Comparison of ENCODE assay signal across 21 cellular contexts in genomic region chr20:5524886-5525285, GRCh38.
A peak's percentile ranks its signal among the peaks of the same experiment; 100 is the strongest.
DNase-seq lines count a peak whose midpoint lies in the region; ATAC-seq, FAIRE-seq and TF ChIP-seq lines count a peak whose summit lies in the region.
"Had no signal": no experiment of that assay in that cellular context is flagged by ENCODE, and none has a peak within 500 bp of the region (broad histone marks: within the 10 kb centered on the region; RNA-seq: fewer than 3 reads in every experiment).

No MANE protein-coding gene starts in this region.

- ATAC-seq in K562, result no peak
- ATAC-seq in activated naive CD8-positive, alpha-beta T cell treated with anti-CD3 and anti-CD28 coated beads, Interleukin-2, amount 50 U/mL, for 24 hours, result no peak
- ATAC-seq: Right ventricle myocardium inferior; stimulated activated naive CD8-positive, alpha-beta T cell treated with anti-CD3 and anti-CD28 coated beads, Interleukin-15, amount 100 ng/mL, for 72 hours had no signal

- H3K36me3 Mint-ChIP-seq in activated naive CD8-positive, alpha-beta T cell treated with anti-CD3 and anti-CD28 coated beads, Interleukin-2, amount 50 U/mL, for 24 hours (ENCODE audit: low read depth), result no peaks in the 10 kb centered on the region
- H3K36me3 Mint-ChIP-seq: type B pancreatic cell had no signal

- TF ChIP-seq CTCF in K562 (IDR thresholded peaks at IDR 0.05 in 2 of 3, conservative IDR thresholded peaks at IDR 0.05 in 1 of 3; ENCODE audit: insufficient read depth in 2 of 3, low read depth in 1 of 3, low read length in 3 of 3), result no peak

- H3K27ac Mint-ChIP-seq in activated naive CD8-positive, alpha-beta T cell treated with anti-CD3 and anti-CD28 coated beads, Interleukin-2, amount 50 U/mL, for 24 hours, result no peak overlapping the region
- H3K27ac Mint-ChIP-seq: activated T-helper 2 cell treated with anti-CD3 and anti-CD28 coated beads, Interferon-gamma antibody, Interleukin-2, Interleukin-4, amounts not matched to agents 10 μg/mL and 5 μg/mL and 100 μg/mL, durations not matched to agents 14 hours and 24 hours and 36 hours; type B pancreatic cell had no signal

- BruUV-seq in K562 (replicated peaks; lab: Mats Ljungman, UMichigan), result no TSS peak

- H3K4me3 Mint-ChIP-seq in activated naive CD8-positive, alpha-beta T cell treated with anti-CD3 and anti-CD28 coated beads, Interleukin-2, amount 50 U/mL, for 24 hours, result no peak overlapping the region
- H3K4me3 Mint-ChIP-seq: IgD-negative memory B cell; stimulated activated naive CD8-positive, alpha-beta T cell treated with anti-CD3 and anti-CD28 coated beads, Interleukin-15, amount 100 ng/mL, for 72 hours; type B pancreatic cell had no signal

- DNase-seq in Kasumi-1 (lab: John Stamatoyannopoulos, UW) (peak; percentile 64 to 77), NOMO-1 treated with DMSO at 0.1 percent for 48 hours (lab: John Stamatoyannopoulos, UW; ENCODE audit: unreplicated experiment) (peak; percentile 88), K562 (ENCODE audit: extremely low read depth in 1 of 4, low spot score in 3 of 4) (no peak), posterior cingulate gyrus (no peak)
- DNase-seq in activated naive CD8-positive, alpha-beta T cell treated with anti-CD3 and anti-CD28 coated beads, Interleukin-2, amount 50 U/mL, for 24 hours, result no peak
- DNase-seq in activated CD4-positive, alpha-beta T cell treated with anti-CD3 and anti-CD28 coated beads, Interleukin-2, amount 50 U/mL, for 48 hours, result no peak
- DNase-seq in activated naive CD4-positive, alpha-beta T cell treated with Interleukin-2 at 50 U/mL for 16 hours, result no peak
- DNase-seq: activated CD4-positive, CD25-positive, alpha-beta regulatory T cell treated with anti-CD3 and anti-CD28 coated beads, Interleukin-2, amount 50 U/mL, for 72 hours; EL; left ventricle myocardium inferior; NCI-H1092 treated with DMSO at 0.1 percent for 48 hours; sigmoid colon; stimulated activated CD4-positive, alpha-beta T cell treated with anti-CD3 and anti-CD28 coated beads, Interleukin-1b, Interleukin-23, amount 100 ng/mL, for 48 hours; stimulated activated naive CD8-positive, alpha-beta T cell treated with anti-CD3 and anti-CD28 coated beads, Interleukin-15, amount 100 ng/mL, for 72 hours had no signal

- H3K27me3 ChIP-seq in BLaER1 (no peaks in the 10 kb centered on the region), K562 (ENCODE audit: control insufficient read depth in 2 of 2, insufficient read depth in 2 of 2, low read length in 2 of 2) (peaks cover 0 to 17% of the 10 kb centered on the region in 2 experiments; a peak in 2 of 5 replicates)
- H3K27me3 ChIP-seq: cardiac muscle cell, sigmoid colon had no signal

- H3K4me1 ChIP-seq in BLaER1, result peaks cover 20% of the 10 kb centered on the region
- H3K4me1 ChIP-seq in K562 (replicated peaks in 1 of 2; ENCODE audit: control insufficient read depth in 2 of 2, insufficient read depth in 2 of 2, low read length in 2 of 2), result peaks cover 2 to 3% of the 10 kb centered on the region in 2 experiments; a peak in 2 of 5 replicates

- no peaks in the 10 kb centered on the region for H3K27me3 Mint-ChIP-seq in activated naive CD8-positive, alpha-beta T cell treated with anti-CD3 and anti-CD28 coated beads, Interleukin-2, amount 50 U/mL, for 24 hours
- H3K27me3 Mint-ChIP-seq: IgD-negative memory B cell; stimulated activated naive CD8-positive, alpha-beta T cell treated with anti-CD3 and anti-CD28 coated beads, Interleukin-15, amount 100 ng/mL, for 72 hours had no signal

- no peak for TF ChIP-seq POLR2A in K562 (conservative IDR thresholded peaks at IDR 0.05)

- intact Hi-C loops in K562 (cut with micrococcal nuclease), result no loop called here
- intact Hi-C loops in posterior cingulate gyrus (cut with DNase I), result loop anchor here (10.0 kb wide), 1 partner anchor 410 kb away; no protein-coding TSS in a partner anchor

- WGBS in K562 (ENCODE audit: insufficient coverage, low coverage, missing lambda C conversion rate), result 3% methylated on average over 4 of the region's 4 CpGs

- H3K9me3 ChIP-seq in BLaER1 (peaks cover 16% of the 10 kb centered on the region; the same call in 1 of the 2 replicates), K562 (replicated peaks; ENCODE audit: control insufficient read depth, insufficient read depth, low read depth, low read length) (no peaks in the 10 kb centered on the region)
- H3K9me3 ChIP-seq: left ventricle myocardium inferior had no signal

- H3K4me2 ChIP-seq in BLaER1 (peak overlapping the region; percentile 24; the same call in 1 of the 2 replicates), K562 (ENCODE audit: insufficient read depth, low read length) (no peak overlapping the region)

- TF ChIP-seq EP300 in K562 (IDR thresholded peaks at IDR 0.05; ENCODE audit: low read length), result no peak

- no peaks in the 10 kb centered on the region for H3K9me1 ChIP-seq in K562 (ENCODE audit: control insufficient read depth, insufficient read depth, low read length)

- CTCF ChIA-PET in K562 (lab: Yijun Ruan, JAX; ENCODE audit: low intra/inter-chr PET ratio), result interaction anchor here (0.6 kb wide), 1 partner anchor 552 kb away, joined by 3 read pairs; no protein-coding TSS in a partner anchor

- H3K9me3 Mint-ChIP-seq in activated naive CD8-positive, alpha-beta T cell treated with anti-CD3 and anti-CD28 coated beads, Interleukin-2, amount 50 U/mL, for 24 hours, result no peaks in the 10 kb centered on the region
- H3K9me3 Mint-ChIP-seq: activated T-helper 2 cell treated with anti-CD3 and anti-CD28 coated beads, Interferon-gamma antibody, Interleukin-2, Interleukin-4, amounts not matched to agents 10 μg/mL and 5 μg/mL and 100 μg/mL, durations not matched to agents 14 hours and 24 hours and 36 hours; IgD-negative memory B cell; stimulated activated naive CD8-positive, alpha-beta T cell treated with anti-CD3 and anti-CD28 coated beads, Interleukin-15, amount 100 ng/mL, for 72 hours had no signal

- peaks cover 11% of the 10 kb centered on the region for H3K36me3 ChIP-seq in BLaER1
- H3K36me3 ChIP-seq in K562 (ENCODE audit: control insufficient read depth, insufficient read depth, low read length), result no peaks in the 10 kb centered on the region
- H3K36me3 ChIP-seq: cardiac muscle cell, left ventricle myocardium inferior, sigmoid colon had no signal

- in situ Hi-C loops in K562 (cut with MboI), result loop anchor here (5.0 kb wide), 1 partner anchor 407 kb away; no protein-coding TSS in a partner anchor

- H3K79me2 ChIP-seq in K562 (ENCODE audit: control insufficient read depth, insufficient read depth, low read length), result no peaks in the 10 kb centered on the region

- no peak overlapping the region for H3K27ac ChIP-seq in BLaER1
- H3K27ac ChIP-seq in K562 (ENCODE audit: extremely low read depth, low read depth, low read length), result no peak overlapping the region
- H3K27ac ChIP-seq: cardiac muscle cell, left ventricle myocardium inferior, sigmoid colon had no signal

- no peak for FAIRE-seq in K562 (lab: Jason Lieb, UNC)
- FAIRE-seq: GM19239 had no signal

- H3K9ac ChIP-seq in BLaER1, result no peak overlapping the region
- H3K9ac ChIP-seq in K562 (ENCODE audit: insufficient read depth in 1 of 2, low read depth in 2 of 2, low read length in 2 of 2), result no peak overlapping the region

- H4K20me1 ChIP-seq in BLaER1 (no peaks in the 10 kb centered on the region), K562 (replicated peaks; ENCODE audit: control insufficient read depth, insufficient read depth, low read length) (no peaks in the 10 kb centered on the region)

- H3K4me3 ChIP-seq in BLaER1 (no peak overlapping the region), K562 (no peak overlapping the region)
- H3K4me3 ChIP-seq: cardiac muscle cell, left ventricle myocardium inferior, sigmoid colon had no signal

- POLR2A ChIA-PET in K562 (lab: Yijun Ruan, JAX), result no interaction called here

- peaks cover 10% of the 10 kb centered on the region for H3K4me1 Mint-ChIP-seq in activated naive CD8-positive, alpha-beta T cell treated with anti-CD3 and anti-CD28 coated beads, Interleukin-2, amount 50 U/mL, for 24 hours

- H2AFZ ChIP-seq in K562 (ENCODE audit: low read depth, low read length), result no peak overlapping the region

- TF ChIP-seq RAD21 in K562 (CRISPR knock-in tag; conservative IDR thresholded peaks at IDR 0.05 in 1 of 2, IDR thresholded peaks at IDR 0.05 in 1 of 2), result no peak

TF ChIP-seq in K562, 482 proteins besides CTCF, POLR2A, EP300 and RAD21 (continues in another document):
- TF ChIP-seq ZHX1 (conservative IDR thresholded peaks at IDR 0.05; ENCODE audit: low read length) (no peak), NCOA4 (IDR thresholded peaks at IDR 0.05; ENCODE audit: partially characterized antibody) (no peak), ID3 (CRISPR knock-in tag; IDR thresholded peaks at IDR 0.05) (no peak), ID3 (tag; IDR thresholded peaks at IDR 0.05) (no peak), CEBPB (tag; IDR thresholded peaks at IDR 0.05) (0 out of 2 replicates have a peak, but pooled peaks have one; percentile 32), JUND (IDR thresholded peaks at IDR 0.05; ENCODE audit: borderline replicate concordance, low read depth, low read length) (no peak), JUND (tag; IDR thresholded peaks at IDR 0.05; ENCODE audit: borderline replicate concordance, low read depth, low read length) (no peak), ZNF436 (CRISPR knock-in tag; IDR thresholded peaks at IDR 0.05) (no peak)

Comparison
In these comparisons a context has a peak if more than half of its experiments do, and no peak if none do; other contexts are left out.
1. DNase-seq: peak in Kasumi-1 (2 of 2) and NOMO-1 treated with DMSO at 0.1 percent for 48 hours (single experiment); none in K562 (0 of 4), posterior cingulate gyrus (0 of 10), activated naive CD8-positive, alpha-beta T cell treated with anti-CD3 and anti-CD28 coated beads, Interleukin-2, amount 50 U/mL, for 24 hours (single experiment), activated CD4-positive, alpha-beta T cell treated with anti-CD3 and anti-CD28 coated beads, Interleukin-2, amount 50 U/mL, for 48 hours (0 of 2) and activated naive CD4-positive, alpha-beta T cell treated with Interleukin-2 at 50 U/mL for 16 hours (single experiment).